14 cellular contexts compared by ENCODE assay signal in the genomic region with DNA sequence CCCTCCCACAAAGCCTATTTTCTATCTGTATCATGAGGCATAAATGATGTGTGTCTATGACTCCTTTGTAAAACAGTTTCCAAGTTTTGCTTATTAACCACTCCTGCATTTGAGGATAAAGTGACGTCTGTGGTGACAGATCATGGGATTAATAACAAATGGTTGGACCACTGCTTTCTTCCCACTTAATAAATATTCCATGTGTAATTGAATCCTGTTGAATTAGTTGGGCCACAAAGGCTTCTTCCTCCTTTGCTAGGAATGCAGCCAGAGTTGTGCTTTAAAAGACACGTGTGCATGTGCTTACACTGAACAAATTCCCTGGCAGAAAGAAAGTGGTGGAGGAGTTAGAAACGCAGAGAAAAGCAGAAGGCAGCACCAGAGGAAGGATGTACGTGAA.
"Had no signal": no experiment of that assay in that cellular context is flagged by ENCODE, and none has a peak within 500 bp of the region (broad histone marks: within the 10 kb centered on the region; RNA-seq: fewer than 3 reads in every experiment).

No MANE protein-coding gene starts in this region.

- H3K36me3 Mint-ChIP-seq: stimulated activated memory B cell treated with anti-CD40 and anti-IgM and Interleukin-4, amounts not matched to agents 10 μg/mL and 1 μg/mL and 100 μg/mL, for 72 hours had no signal

- H3K4me3 Mint-ChIP-seq: activated naive CD4-positive, alpha-beta T cell treated with anti-CD3 and anti-CD28 coated beads for 36 hours; activated T-helper 17 cell treated with anti-CD3 and anti-CD28 coated beads, Interleukin-2, amount 50 U/mL, for 72 hours; central memory CD8-positive, alpha-beta T cell; dendritic cell treated with granulocyte-macrophage colony-stimulating factor and Interleukin-4, amounts not matched to agents 40 ng/mL and 50 ng/mL, for 4 days; stimulated activated memory B cell treated with anti-CD40 and anti-IgM and Interleukin-4, amounts not matched to agents 10 μg/mL and 1 μg/mL and 100 μg/mL, for 72 hours had no signal

- H3K9me3 ChIP-seq: heart left ventricle, tibial nerve, vagina had no signal

- H3K27ac Mint-ChIP-seq: activated naive CD4-positive, alpha-beta T cell treated with anti-CD3 and anti-CD28 coated beads for 36 hours; activated T-helper 17 cell treated with anti-CD3 and anti-CD28 coated beads, Interleukin-2, amount 50 U/mL, for 72 hours; dendritic cell treated with granulocyte-macrophage colony-stimulating factor and Interleukin-4, amounts not matched to agents 40 ng/mL and 50 ng/mL, for 4 days; stimulated activated memory B cell treated with anti-CD40 and anti-IgM and Interleukin-4, amounts not matched to agents 10 μg/mL and 1 μg/mL and 100 μg/mL, for 72 hours had no signal

- H3K27me3 ChIP-seq: heart left ventricle, tibial nerve, vagina had no signal

- H3K4me1 Mint-ChIP-seq: central memory CD8-positive, alpha-beta T cell; stimulated activated memory B cell treated with anti-CD40 and anti-IgM and Interleukin-4, amounts not matched to agents 10 μg/mL and 1 μg/mL and 100 μg/mL, for 72 hours had no signal

- H3K27ac ChIP-seq: parathyroid adenoma, tibial nerve, vagina had no signal

- H2AFZ ChIP-seq: parathyroid adenoma had no signal

- H3K36me3 ChIP-seq: heart left ventricle, tibial nerve, vagina had no signal

- H3K9ac ChIP-seq: parathyroid adenoma had no signal

- H3K79me2 ChIP-seq: parathyroid adenoma had no signal

- H3K4me3 ChIP-seq: heart left ventricle, tibial nerve, vagina had no signal

- ATAC-seq: activated T-helper 17 cell treated with anti-CD3 and anti-CD28 coated beads, Interleukin-2, amount 50 U/mL, for 72 hours; right cardiac atrium; stimulated activated memory B cell treated with anti-CD40 and anti-IgM and Interleukin-4, amounts not matched to agents 10 μg/mL and 1 μg/mL and 100 μg/mL, for 72 hours had no signal

- DNase-seq: activated CD4-positive, alpha-beta T cell treated with anti-CD3 and anti-CD28 coated beads, Interleukin-2, amount 50 U/mL, for 1 hour; activated CD4-positive, CD25-positive, alpha-beta regulatory T cell; activated naive CD4-positive, alpha-beta T cell treated with anti-CD3 and anti-CD28 coated beads for 36 hours; activated T-cell treated with anti-CD3 and anti-CD28 coated beads for 4 hours; heart left ventricle; kidney; right cardiac atrium had no signal

- H3K27me3 Mint-ChIP-seq: central memory CD8-positive, alpha-beta T cell; dendritic cell treated with granulocyte-macrophage colony-stimulating factor and Interleukin-4, amounts not matched to agents 40 ng/mL and 50 ng/mL, for 4 days; stimulated activated memory B cell treated with anti-CD40 and anti-IgM and Interleukin-4, amounts not matched to agents 10 μg/mL and 1 μg/mL and 100 μg/mL, for 72 hours had no signal

- H3K4me1 ChIP-seq: parathyroid adenoma, tibial nerve, vagina had no signal
